ENCODE assay signal across 29 cellular contexts in genomic region chr11:133978816-133979215, GRCh38. TPM values are rescaled to one million over a fixed set of nuclear protein-coding genes. Genes with fewer than 3 reads are reported as not detected.
DNase-seq lines count a peak whose midpoint lies in the region; ATAC-seq and TF ChIP-seq lines count a peak whose summit lies in the region.
"Had no signal": no experiment of that assay in that cellular context is flagged by ENCODE, and none has a peak within 500 bp of the region (broad histone marks: within the 10 kb centered on the region; RNA-seq: fewer than 3 reads in every experiment).

No MANE protein-coding gene starts in this region.

- H3K4me1 Mint-ChIP-seq in stimulated activated naive CD8-positive, alpha-beta T cell treated with anti-CD3 and anti-CD28 coated beads, Interleukin-15, amount 100 ng/mL, for 72 hours: peaks cover 16% of the 10 kb centered on the region
- H3K4me1 Mint-ChIP-seq: nephron had no signal

- H3K27ac ChIP-seq in mammary epithelial cell (ENCODE audit: insufficient read depth, low read depth, low read length): no peak overlapping the region
- H3K27ac ChIP-seq: heart left ventricle, HL-60, ovary, transverse colon had no signal

- peaks cover 18% of the 10 kb centered on the region for H3K27me3 Mint-ChIP-seq in stimulated activated naive CD8-positive, alpha-beta T cell treated with anti-CD3 and anti-CD28 coated beads, Interleukin-15, amount 100 ng/mL, for 72 hours

- H3K9ac ChIP-seq in mammary epithelial cell (ENCODE audit: insufficient read depth, low read length): no peak overlapping the region

- H3K9me3 Mint-ChIP-seq in stimulated activated naive CD8-positive, alpha-beta T cell treated with anti-CD3 and anti-CD28 coated beads, Interleukin-15, amount 100 ng/mL, for 72 hours: no peaks in the 10 kb centered on the region
- H3K9me3 Mint-ChIP-seq: activated CD4-positive, alpha-beta memory T cell treated with anti-CD3 and anti-CD28 coated beads, Interleukin-2, amount 10 ng/mL, durations not matched to agents 7 days and 5 days; nephron had no signal

- dilution Hi-C loops in mammary epithelial cell (cut with HindIII; ENCODE audit: low sequenced_read_pairs): no loop called here

- no peak for TF ChIP-seq CTCF in mammary epithelial cell (conservative IDR thresholded peaks at IDR 0.05 in 1 of 2, IDR thresholded peaks at IDR 0.05 in 1 of 2; ENCODE audit: extremely low read depth in 1 of 2, insufficient read depth in 1 of 2, low read depth in 1 of 2, low read length in 2 of 2)

- no peak overlapping the region for H3K4me3 ChIP-seq in mammary epithelial cell (replicated peaks in 1 of 3; ENCODE audit: insufficient read depth in 1 of 3, low read depth in 2 of 3, low read length in 3 of 3)
- H3K4me3 ChIP-seq: GM12878, heart left ventricle, ovary, transverse colon had no signal

- H3K79me2 ChIP-seq in mammary epithelial cell (ENCODE audit: insufficient read depth, low read length): no peaks in the 10 kb centered on the region

- in situ Hi-C loops in mammary epithelial cell (cut with MboI; ENCODE audit: low sequenced_read_pairs in 2 of 2): no loop called here

- no peaks in the 10 kb centered on the region for H3K27me3 ChIP-seq in mammary epithelial cell (ENCODE audit: insufficient read depth, low read length)
- H3K27me3 ChIP-seq: ovary had no signal

- H3K4me1 ChIP-seq in mammary epithelial cell (ENCODE audit: insufficient read depth, low read length): no peaks in the 10 kb centered on the region
- H3K4me1 ChIP-seq: transverse colon had no signal

- H3K4me2 ChIP-seq in mammary epithelial cell (ENCODE audit: insufficient read depth, low read depth, low read length): no peak overlapping the region

- WGBS in mammary epithelial cell (ENCODE audit: low coverage, missing lambda C conversion rate): 61% methylated on average over 2 of the region's 2 CpGs

- no peak overlapping the region for H3K27ac Mint-ChIP-seq in stimulated activated naive CD8-positive, alpha-beta T cell treated with anti-CD3 and anti-CD28 coated beads, Interleukin-15, amount 100 ng/mL, for 72 hours
- H3K27ac Mint-ChIP-seq: activated CD4-positive, alpha-beta memory T cell treated with anti-CD3 and anti-CD28 coated beads, Interleukin-2, amount 10 ng/mL, durations not matched to agents 7 days and 5 days; brain; nephron had no signal

- no peaks in the 10 kb centered on the region for H3K9me3 ChIP-seq in mammary epithelial cell (replicated peaks; ENCODE audit: insufficient read depth, low read length)
- H3K9me3 ChIP-seq: heart left ventricle, ovary, transverse colon had no signal

- CTCF ChIA-PET in mammary epithelial cell (lab: Charles Lee; ENCODE audit: low non-redundant PET): no interaction called here

- H3K4me3 Mint-ChIP-seq in stimulated activated naive CD8-positive, alpha-beta T cell treated with anti-CD3 and anti-CD28 coated beads, Interleukin-15, amount 100 ng/mL, for 72 hours: no peak overlapping the region
- H3K4me3 Mint-ChIP-seq: activated CD4-positive, alpha-beta memory T cell treated with anti-CD3 and anti-CD28 coated beads, Interleukin-2, amount 10 ng/mL, durations not matched to agents 7 days and 5 days; brain; nephron had no signal

- ATAC-seq in stimulated activated naive CD8-positive, alpha-beta T cell treated with anti-CD3 and anti-CD28 coated beads, Interleukin-15, Interleukin-2, amounts not matched to agents 100 U/mL and 50 U/mL, for 24 hours: peak; percentile 51
- no peak for ATAC-seq in stimulated activated naive CD8-positive, alpha-beta T cell treated with anti-CD3 and anti-CD28 coated beads, Interleukin-15, amount 100 ng/mL, for 72 hours
- ATAC-seq: activated CD4-positive, CD25-positive, alpha-beta regulatory T cell treated with anti-CD3 and anti-CD28 coated beads, Interleukin-2, amount 50 U/mL, for 24 hours; GM12878 had no signal

- no peaks in the 10 kb centered on the region for H3K36me3 ChIP-seq in mammary epithelial cell (ENCODE audit: insufficient read depth, low read length)
- H3K36me3 ChIP-seq: heart left ventricle, ovary, transverse colon had no signal

- no TSS peak for BruUV-seq in mammary epithelial cell (replicated peaks; lab: Mats Ljungman, UMichigan)

- H4K20me1 ChIP-seq in mammary epithelial cell (ENCODE audit: insufficient read depth, low read length): no peaks in the 10 kb centered on the region

- intact Hi-C loops in mammary epithelial cell (cut with micrococcal nuclease): no loop called here

- H2AFZ ChIP-seq in mammary epithelial cell (ENCODE audit: low read depth, low read length): no peak overlapping the region

- DNase-seq in stimulated activated naive CD8-positive, alpha-beta T cell treated with anti-CD3 and anti-CD28 coated beads, Interleukin-15, Interleukin-2, amounts not matched to agents 100 U/mL and 50 U/mL, for 24 hours: no peak
- DNase-seq in stimulated activated naive CD8-positive, alpha-beta T cell treated with anti-CD3 and anti-CD28 coated beads, Interleukin-15, amount 100 ng/mL, for 72 hours: no peak
- DNase-seq in M059J (ENCODE audit: low read depth) (peak; percentile 9), mammary epithelial cell (peak; percentile 26), NCI-H1417 (lab: John Stamatoyannopoulos, UW) (no peak), HCEC 1CT (no peak)
- no peak for DNase-seq in activated CD8-positive, alpha-beta memory T cell treated with anti-CD3 and anti-CD28 coated beads for 24 hours
- DNase-seq: activated CD4-positive, alpha-beta memory T cell treated with anti-CD3 and anti-CD28 coated beads, Interleukin-2, amount 10 ng/mL, durations not matched to agents 7 days and 5 days; activated gamma-delta T cell; activated T-cell treated with anti-CD3 and anti-CD28 coated beads for 4 hours; C1 segment of cervical spinal cord; DMS79; heart left ventricle; Karpas-422; NCI-H1048; NCI-H187; NCI-H2171; NCI-H510A treated with DMSO at 0.1 percent for 48 hours; ovary; retina; small intestine; T-helper 1 cell; transverse colon had no signal

RNA-seq across cellular contexts. Expression of gene IGSF9B, which starts 22.0 kb away (rescaled TPM):
- total RNA-seq in M059J (2014; rRNA removed; shearing (Covaris generic)): 0.02 TPM in 1 of 2 replicates, not detected in the other
- total RNA-seq in mammary epithelial cell: 1 to 10 TPM in 1 of 2 donors, under 1 TPM in 1; 0.33 to 1.2 TPM
- 1.1 TPM for polyA plus RNA-seq in mammary epithelial cell
- 26.3 TPM for polyA minus RNA-seq in mammary epithelial cell
- total RNA-seq: lung microvascular endothelial cell had no signal

Comparison
In these comparisons a context has a peak if more than half of its experiments do, and no peak if none do; other contexts are left out.
1. DNase-seq: peak in M059J (single experiment) and mammary epithelial cell (single experiment); none in stimulated activated naive CD8-positive, alpha-beta T cell treated with anti-CD3 and anti-CD28 coated beads, Interleukin-15, Interleukin-2, amounts not matched to agents 100 U/mL and 50 U/mL, for 24 hours (single experiment), stimulated activated naive CD8-positive, alpha-beta T cell treated with anti-CD3 and anti-CD28 coated beads, Interleukin-15, amount 100 ng/mL, for 72 hours (0 of 2), NCI-H1417 (0 of 3), activated CD8-positive, alpha-beta memory T cell treated with anti-CD3 and anti-CD28 coated beads for 24 hours (single experiment) and HCEC 1CT (single experiment).